20 cellular contexts compared by ENCODE assay signal in the genomic region with DNA sequence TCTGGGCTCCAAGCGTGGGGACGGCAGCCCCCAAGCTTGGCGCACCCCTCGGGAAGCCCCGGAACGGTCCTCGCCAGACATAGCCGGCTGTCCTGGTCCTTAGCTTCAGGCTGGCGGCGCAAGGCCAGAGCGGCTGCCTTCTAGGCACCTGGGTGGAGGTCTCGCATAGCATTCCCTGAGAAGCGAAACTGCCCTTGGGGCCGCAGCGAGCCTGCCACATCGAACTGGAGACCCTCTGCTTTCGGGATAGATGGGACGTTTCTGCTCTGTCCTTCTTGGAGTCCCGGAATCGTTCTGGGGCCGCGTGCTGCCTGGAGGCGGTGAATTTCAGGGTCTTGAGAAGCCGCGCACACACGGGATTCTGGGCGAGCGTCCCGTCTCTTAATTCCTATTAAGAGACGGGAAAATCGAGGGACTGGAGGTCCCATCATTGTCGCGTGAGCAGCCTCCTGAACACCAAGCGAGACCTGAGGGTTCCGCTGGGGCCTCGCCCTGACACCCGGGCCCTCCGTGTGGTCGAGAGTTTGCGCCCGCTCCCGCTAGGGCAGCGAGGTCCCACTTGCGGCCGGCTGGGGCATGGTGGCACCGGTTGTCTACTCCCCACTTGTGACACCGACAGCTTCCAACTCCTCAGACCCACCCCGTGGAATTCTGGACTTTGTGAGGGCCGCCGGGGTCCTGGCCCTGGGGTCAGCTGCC. TPM values are rescaled to one million over a fixed set of nuclear protein-coding genes. Genes with fewer than 3 reads are reported as not detected.
DNase-seq lines count a peak whose midpoint lies in the region; ATAC-seq and TF ChIP-seq lines count a peak whose summit lies in the region.
"Had no signal": no experiment of that assay in that cellular context is flagged by ENCODE, and none has a peak within 500 bp of the region (broad histone marks: within the 10 kb centered on the region; RNA-seq: fewer than 3 reads in every experiment).

No MANE protein-coding gene starts in this region.

- H3K4me3 ChIP-seq in coronary artery (peak overlapping the region; percentile 22), mesendoderm (ENCODE audit: low read length) (no peak overlapping the region), upper lobe of right lung (no peak overlapping the region)

- no peaks in the 10 kb centered on the region for H3K79me2 ChIP-seq in mesendoderm (ENCODE audit: control insufficient read depth, insufficient read depth, low read length)

- H3K36me3 ChIP-seq in mesendoderm (ENCODE audit: control insufficient read depth, insufficient read depth, low read length) (no peaks in the 10 kb centered on the region), upper lobe of right lung (no peaks in the 10 kb centered on the region)
- H3K36me3 ChIP-seq: heart left ventricle had no signal

- no peak overlapping the region for H2BK120ac ChIP-seq in mesendoderm (ENCODE audit: low read depth, low read length)

- no peak overlapping the region for H4K8ac ChIP-seq in mesendoderm (ENCODE audit: low read depth, low read length)

- H3K27ac ChIP-seq in coronary artery (no peak overlapping the region), mesendoderm (ENCODE audit: low read depth, low read length) (no peak overlapping the region), upper lobe of right lung (no peak overlapping the region)
- H3K27ac ChIP-seq: heart left ventricle had no signal

- H3K4ac ChIP-seq in mesendoderm (ENCODE audit: low read depth, low read length): no peak overlapping the region

- no peak overlapping the region for H3K18ac ChIP-seq in mesendoderm (ENCODE audit: low read length)

- H3K79me1 ChIP-seq in mesendoderm (ENCODE audit: low read length): no peaks in the 10 kb centered on the region

- H2AK5ac ChIP-seq in mesendoderm (ENCODE audit: low read length): no peak overlapping the region

- H3K56ac ChIP-seq in mesendoderm (ENCODE audit: low read length): no peak overlapping the region

- intact Hi-C loops in cardiac septum (cut with DNase I): loop anchor here (2.0 to 5.0 kb wide), 4 partner anchors 320 to 810 kb away; no protein-coding TSS in a partner anchor
- intact Hi-C loops in left cardiac atrium (cut with DNase I): loop anchor here (5.0 to 10.0 kb wide), 5 partner anchors 312 to 810 kb away; no protein-coding TSS in a partner anchor
- intact Hi-C loops in upper lobe of right lung (cut with DNase I): loop anchor here (10.0 kb wide), 1 partner anchor 632 kb away; no protein-coding TSS in a partner anchor

- DNase-seq in cardiac septum (ENCODE audit: low spot score) (peak; percentile 74), left cardiac atrium (no peak), coronary artery (ENCODE audit: low spot score) (peak; percentile 54), mesendoderm (peak; percentile 15), upper lobe of right lung (peak; percentile 54), NCI-H69 (lab: John Stamatoyannopoulos, UW) (no peak), NCI-H1092 treated with DMSO at 0.1 percent for 48 hours (lab: John Stamatoyannopoulos, UW) (no peak)
- DNase-seq: activated CD4-positive, alpha-beta T cell treated with anti-CD3 and anti-CD28 coated beads, Interleukin-2, amount 50 U/mL, for 1 hour; activated naive CD4-positive, alpha-beta T cell treated with Interleukin-2 at 50 U/mL for 16 hours; activated T-cell treated with anti-CD3 and anti-CD28 coated beads for 4 hours; C1 segment of cervical spinal cord; GF-D8; heart left ventricle; islet precursor cell; mammary epithelial cell; NCI-H1105; NCI-H524 treated with DMSO at 0.1 percent for 48 hours; stimulated activated CD4-positive, alpha-beta T cell treated with anti-CD3 and anti-CD28 coated beads, Interleukin-4, amount 100 ng/mL, for 1 hour; SW 1271 had no signal

- TF ChIP-seq CTCF in coronary artery (IDR thresholded peaks at IDR 0.05) (no peak), upper lobe of right lung (IDR thresholded peaks at IDR 0.05) (no peak)

- H3K4me1 ChIP-seq in mesendoderm (ENCODE audit: control insufficient read depth, low read depth, low read length) (peaks cover 2% of the 10 kb centered on the region), upper lobe of right lung (peaks cover 20% of the 10 kb centered on the region)

- no peak for ATAC-seq in left cardiac atrium
- ATAC-seq in upper lobe of right lung: no peak
- no peak for ATAC-seq in GM18520 (IDR thresholded peaks at IDR 0.05; ENCODE audit: unreplicated experiment)
- ATAC-seq: heart left ventricle had no signal

- no peak overlapping the region for H2BK5ac ChIP-seq in mesendoderm (ENCODE audit: low read length)

- H4K5ac ChIP-seq in mesendoderm (ENCODE audit: low read length): no peak overlapping the region

- H2BK15ac ChIP-seq in mesendoderm (replicated peaks; ENCODE audit: low read depth): no peak overlapping the region

- no peaks in the 10 kb centered on the region for H3K9me3 ChIP-seq in upper lobe of right lung
- H3K9me3 ChIP-seq: heart left ventricle had no signal

- no peak overlapping the region for H3K9ac ChIP-seq in mesendoderm (ENCODE audit: low read length)

- H3K4me2 ChIP-seq in mesendoderm (ENCODE audit: low read length): no peak overlapping the region

- no peak overlapping the region for H3K23ac ChIP-seq in mesendoderm (ENCODE audit: low read length)

- WGBS in mesendoderm (ENCODE audit: extremely low coverage, insufficient coverage, low lambda C conversion rate): no CpG with 5 or more reads among the region's 50 CpGs

- H3K27me3 ChIP-seq in mesendoderm (ENCODE audit: insufficient read depth, low read length, poor library complexity) (peaks cover 77% of the 10 kb centered on the region), upper lobe of right lung (peaks cover 99% of the 10 kb centered on the region)

RNA-seq across cellular contexts. Expression of a gene that starts 9.7 kb away (rescaled TPM):
- total RNA-seq in cardiac septum: 0.13 TPM
- not detected for total RNA-seq in left cardiac atrium
- 0.01 TPM for polyA plus RNA-seq in mesendoderm (2013, experiment 1 of 2)
- not detected for polyA plus RNA-seq in mesendoderm (2013, experiment 2 of 2)
- total RNA-seq in upper lobe of right lung: not detected
- polyA plus RNA-seq: heart left ventricle, mammary epithelial cell had no signal

Comparison
In these comparisons a context has a peak if more than half of its experiments do, and no peak if none do; other contexts are left out.
1. DNase-seq: peak in cardiac septum (single experiment), coronary artery (single experiment), mesendoderm (single experiment) and upper lobe of right lung (single experiment); none in left cardiac atrium (single experiment), NCI-H69 (single experiment) and NCI-H1092 treated with DMSO at 0.1 percent for 48 hours (single experiment).